Comparison of ENCODE assay signal across 8 cellular contexts in the genomic region with DNA sequence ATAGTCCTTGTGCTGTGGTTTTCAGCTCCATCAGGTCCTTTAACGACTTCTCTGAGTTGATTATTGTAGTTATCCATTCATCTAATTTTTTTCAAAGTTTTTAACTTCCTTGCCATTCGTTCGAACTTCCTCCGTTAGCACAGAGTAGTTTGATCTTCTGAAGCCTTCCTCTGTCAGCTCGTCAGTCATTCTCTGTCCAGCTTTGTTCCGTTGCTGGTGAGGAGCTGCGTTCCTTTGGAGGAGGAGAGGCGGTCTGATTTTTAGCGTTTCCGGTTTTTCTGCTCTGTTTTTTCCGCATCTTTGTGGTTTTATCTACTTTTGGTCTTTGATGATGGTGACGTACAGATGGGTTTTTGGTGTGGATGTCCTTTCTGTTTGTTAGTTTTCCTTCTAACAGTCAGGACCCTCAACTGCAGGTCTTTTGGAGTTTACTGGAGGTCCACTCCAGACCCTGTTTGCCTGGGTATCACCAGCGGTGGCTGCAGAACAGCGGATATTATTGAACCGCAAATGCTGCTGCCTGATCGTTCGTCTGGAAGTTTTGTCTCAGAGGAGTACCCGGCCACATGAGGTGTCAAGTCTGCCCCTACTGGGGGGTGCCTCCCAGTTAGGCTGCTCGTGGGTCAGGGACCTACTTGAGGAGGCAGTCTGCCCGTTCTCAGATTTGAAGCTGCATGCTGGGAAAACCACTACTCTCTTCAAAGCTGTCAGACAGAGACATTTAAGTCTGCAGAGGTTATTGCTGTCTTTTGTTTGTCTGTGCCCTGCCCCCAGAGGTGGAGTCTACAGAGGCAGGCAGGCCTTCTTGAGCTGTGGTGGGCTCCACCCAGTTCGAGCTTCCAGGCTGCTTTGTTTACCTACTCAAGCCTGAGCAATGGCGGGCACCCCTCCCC.
A peak's percentile ranks its signal among the peaks of the same experiment; 100 is the strongest.
DNase-seq lines count a peak whose midpoint lies in the region; ATAC-seq, FAIRE-seq and TF ChIP-seq lines count a peak whose summit lies in the region.
"Not testable (repeated sequence)": the region's sequence is repeated elsewhere in the genome, so short reads cannot be mapped to it uniquely, and the experiment has no call there.

No MANE protein-coding gene starts in this region.

- H3K27me3 ChIP-seq in BLaER1 treated with 17β-estradiol and CSF1 and Interleukin-3, amounts not matched to agents 10 nM and 100 nM; GM12878 (replicated peaks in 1 of 2; ENCODE audit: control insufficient read depth in 2 of 2, insufficient read depth in 2 of 2, low read length in 1 of 2); HepG2 (ENCODE audit: control insufficient read depth in 1 of 2, insufficient read depth in 2 of 2, low read length in 2 of 2): not testable (repeated sequence)

- peak overlapping the region; percentile 21 to 61 (median 47); a peak in 18 of 20 replicates for H3K4me3 ChIP-seq in BLaER1 treated with 17β-estradiol and CSF1 and Interleukin-3, amounts not matched to agents 10 nM and 100 nM
- H3K4me3 ChIP-seq in GM12878; HepG2 (replicated peaks in 1 of 3; ENCODE audit: insufficient read depth in 1 of 3, low read depth in 2 of 3, low read length in 3 of 3): not testable (repeated sequence)

- not testable (repeated sequence) for ATAC-seq in T-cell (replicated peaks in 1 of 4); activated CD4-positive, alpha-beta T cell treated with anti-CD3 and anti-CD28 coated beads for 36 hours; GM12878; HepG2

- TF ChIP-seq EP300 in GM12878 (IDR thresholded peaks at IDR 0.05; ENCODE audit: borderline replicate concordance in 1 of 2, control insufficient read depth in 1 of 2, low read depth in 2 of 2, low read length in 2 of 2); HepG2 (IDR thresholded peaks at IDR 0.05; ENCODE audit: low read depth in 2 of 2, low read length in 2 of 2); HepG2 (CRISPR knock-in tag; IDR thresholded peaks at IDR 0.05; ENCODE audit: borderline replicate concordance): not testable (repeated sequence)

- not testable (repeated sequence) for H3K9me3 Mint-ChIP-seq in T-cell; stimulated activated naive CD8-positive, alpha-beta T cell treated with anti-CD3 and anti-CD28 coated beads, Interleukin-15, Interleukin-2, amounts not matched to agents 100 ng/mL and 50 ng/mL, for 24 hours
- peaks cover 18% of the 10 kb centered on the region for H3K9me3 Mint-ChIP-seq in activated CD4-positive, alpha-beta T cell treated with anti-CD3 and anti-CD28 coated beads for 36 hours (ENCODE audit: low read depth)

- peaks cover 90 to 97% (median 95%) of the 10 kb centered on the region in 3 donors for H3K4me1 Mint-ChIP-seq in T-cell
- peaks cover 80% of the 10 kb centered on the region for H3K4me1 Mint-ChIP-seq in activated CD4-positive, alpha-beta T cell treated with anti-CD3 and anti-CD28 coated beads for 36 hours
- H3K4me1 Mint-ChIP-seq in stimulated activated naive CD8-positive, alpha-beta T cell treated with anti-CD3 and anti-CD28 coated beads, Interleukin-15, Interleukin-2, amounts not matched to agents 100 ng/mL and 50 ng/mL, for 24 hours (ENCODE audit: low read depth), result peaks cover 90% of the 10 kb centered on the region

- intact Hi-C loops in activated CD4-positive, alpha-beta T cell treated with anti-CD3 and anti-CD28 coated beads for 36 hours (cut with DNase I, micrococcal nuclease); GM12878 (cut with micrococcal nuclease; ENCODE audit: unreplicated experiment); HepG2 (cut with micrococcal nuclease; ENCODE audit: unreplicated experiment): not testable (repeated sequence)

- H4K20me1 ChIP-seq in BLaER1 treated with 17β-estradiol and CSF1 and Interleukin-3, amounts not matched to agents 10 nM and 100 nM, result peaks cover 0 to 43% (median 0%) of the 10 kb centered on the region in 11 experiments; a peak in 6 of 22 replicates
- H4K20me1 ChIP-seq in GM12878 (ENCODE audit: control insufficient read depth, insufficient read depth); HepG2 (ENCODE audit: insufficient read depth, low read length): not testable (repeated sequence)

- H3K9me3 ChIP-seq in BLaER1 treated with 17β-estradiol and CSF1 and Interleukin-3, amounts not matched to agents 10 nM and 100 nM (replicated peaks in 1 of 11), result peaks cover 18 to 80% (median 74%) of the 10 kb centered on the region in 11 experiments; a peak in 21 of 22 replicates
- peaks cover 19% of the 10 kb centered on the region for H3K9me3 ChIP-seq in GM12878 (replicated peaks; ENCODE audit: control insufficient read depth, insufficient read depth, low read length)
- H3K9me3 ChIP-seq in HepG2 (ENCODE audit: low read length), result not testable (repeated sequence)

- TF ChIP-seq RAD21 in GM12878 (IDR thresholded peaks at IDR 0.05; ENCODE audit: insufficient read depth, low read depth, low read length); HepG2 (CRISPR knock-in tag; IDR thresholded peaks at IDR 0.05): not testable (repeated sequence)

- H2AFZ ChIP-seq in GM12878 (ENCODE audit: control insufficient read depth, low read depth, low read length); HepG2 (ENCODE audit: low read length): not testable (repeated sequence)

- peaks cover 80% of the 10 kb centered on the region for H3K36me3 Mint-ChIP-seq in T-cell
- peaks cover 76% of the 10 kb centered on the region for H3K36me3 Mint-ChIP-seq in activated CD4-positive, alpha-beta T cell treated with anti-CD3 and anti-CD28 coated beads for 36 hours (ENCODE audit: low read depth)
- peaks cover 70% of the 10 kb centered on the region for H3K36me3 Mint-ChIP-seq in stimulated activated naive CD8-positive, alpha-beta T cell treated with anti-CD3 and anti-CD28 coated beads, Interleukin-15, Interleukin-2, amounts not matched to agents 100 ng/mL and 50 ng/mL, for 24 hours (ENCODE audit: low read depth)

- H3K79me2 ChIP-seq in GM12878 (ENCODE audit: control insufficient read depth, insufficient read depth, low read length), result peaks cover 43% of the 10 kb centered on the region
- H3K79me2 ChIP-seq in HepG2 (ENCODE audit: insufficient read depth, low read length), result not testable (repeated sequence)

- peak overlapping the region in 9 of 11 experiments; percentile 33 to 55 (median 47); a peak in 17 of 22 replicates for H3K27ac ChIP-seq in BLaER1 treated with 17β-estradiol and CSF1 and Interleukin-3, amounts not matched to agents 10 nM and 100 nM
- not testable (repeated sequence) for H3K27ac ChIP-seq in GM12878 (ENCODE audit: control insufficient read depth, insufficient read depth); HepG2 (ENCODE audit: extremely low read length, insufficient read depth, low read length)

- H3K27ac Mint-ChIP-seq in T-cell, result peak overlapping the region; percentile 79 to 89
- H3K27ac Mint-ChIP-seq in activated CD4-positive, alpha-beta T cell treated with anti-CD3 and anti-CD28 coated beads for 36 hours, result peak overlapping the region; percentile 85
- H3K27ac Mint-ChIP-seq in stimulated activated naive CD8-positive, alpha-beta T cell treated with anti-CD3 and anti-CD28 coated beads, Interleukin-15, Interleukin-2, amounts not matched to agents 100 ng/mL and 50 ng/mL, for 24 hours, result peak overlapping the region; percentile 87

- H3K9ac ChIP-seq in BLaER1 treated with 17β-estradiol and CSF1 and Interleukin-3, amounts not matched to agents 10 nM and 100 nM, result peak overlapping the region in 9 of 11 experiments; percentile 20 to 48 (median 35); a peak in 12 of 22 replicates
- not testable (repeated sequence) for H3K9ac ChIP-seq in GM12878 (ENCODE audit: control insufficient read depth, insufficient read depth, low read length); HepG2 (ENCODE audit: insufficient read depth, low read depth, low read length)

- WGBS in GM12878 (ENCODE audit: insufficient coverage, insufficient replicate concordance, low lambda C conversion rate, missing lambda C conversion rate), result 94% methylated on average over 22 of the region's 22 CpGs
- 96% methylated on average over 17 of the region's 22 CpGs for WGBS in HepG2 (ENCODE audit: low lambda C conversion rate)

- POLR2A ChIA-PET in T-cell (lab: Charles Lee); activated CD4-positive, alpha-beta T cell treated with anti-CD3 and anti-CD28 coated beads for 36 hours (lab: Charles Lee); HepG2 (lab: Yijun Ruan, JAX): not testable (repeated sequence)
- POLR2A ChIA-PET in GM12878 (lab: Charles Lee), result interaction anchor here (0.6 kb wide), 1 partner anchor 26 kb away, joined by 3 read pairs; no protein-coding TSS in a partner anchor

- TF ChIP-seq CTCF in GM12878 (IDR thresholded peaks at IDR 0.05 in 2 of 3, conservative IDR thresholded peaks at IDR 0.05 in 1 of 3; ENCODE audit: control insufficient read depth in 2 of 3, extremely low read depth in 1 of 3, insufficient read depth in 1 of 3, low read depth in 3 of 3, low read length in 3 of 3); HepG2 (CRISPR knock-in tag; IDR thresholded peaks at IDR 0.05): not testable (repeated sequence)

- not testable (repeated sequence) for FAIRE-seq in GM12878 (lab: Jason Lieb, UNC); HepG2 (lab: Jason Lieb, UNC)

- peaks cover 11 to 55% (median 51%) of the 10 kb centered on the region in 11 experiments for H3K36me3 ChIP-seq in BLaER1 treated with 17β-estradiol and CSF1 and Interleukin-3, amounts not matched to agents 10 nM and 100 nM
- peaks cover 1 to 20% of the 10 kb centered on the region in 2 experiments for H3K36me3 ChIP-seq in GM12878 (ENCODE audit: control insufficient read depth in 2 of 2, insufficient read depth in 2 of 2, low read length in 1 of 2)
- H3K36me3 ChIP-seq in HepG2 (replicated peaks in 1 of 2; ENCODE audit: control insufficient read depth in 1 of 2, insufficient read depth in 2 of 2, low read length in 2 of 2), result not testable (repeated sequence)

- not testable (repeated sequence) for BruUV-seq in GM12878 (replicated peaks; lab: Mats Ljungman, UMichigan); HepG2 (replicated peaks; lab: Mats Ljungman, UMichigan)

- RAD21 ChIA-PET in GM12878 (lab: Charles Lee; ENCODE audit: unreplicated experiment), result not testable (repeated sequence)

- in situ Hi-C loops in GM12878 (cut with MboI); HepG2 (cut with HindIII; ENCODE audit: extremely low pct_ligation_motif_present, low pct_unique_long_range_greater_than_20kb): not testable (repeated sequence)

- H3K4me2 ChIP-seq in BLaER1 treated with 17β-estradiol and CSF1 and Interleukin-3, amounts not matched to agents 10 nM and 100 nM, result peak overlapping the region; percentile 42 to 87 (median 53)
- H3K4me2 ChIP-seq in GM12878 (ENCODE audit: control insufficient read depth, insufficient read depth); HepG2 (ENCODE audit: low read depth, low read length): not testable (repeated sequence)

- not testable (repeated sequence) for H3K27me3 Mint-ChIP-seq in T-cell; activated CD4-positive, alpha-beta T cell treated with anti-CD3 and anti-CD28 coated beads for 36 hours; stimulated activated naive CD8-positive, alpha-beta T cell treated with anti-CD3 and anti-CD28 coated beads, Interleukin-15, Interleukin-2, amounts not matched to agents 100 ng/mL and 50 ng/mL, for 24 hours

- SMC1A ChIA-PET in GM12878 (lab: Charles Lee; ENCODE audit: uncharacterized antibody, unreplicated experiment), result not testable (repeated sequence)

- H3K4me1 ChIP-seq in BLaER1 treated with 17β-estradiol and CSF1 and Interleukin-3, amounts not matched to agents 10 nM and 100 nM, result peaks cover 0 to 13% (median 7%) of the 10 kb centered on the region in 10 experiments; a peak in 12 of 20 replicates
- H3K4me1 ChIP-seq in GM12878 (ENCODE audit: control insufficient read depth, insufficient read depth, low read length); HepG2 (ENCODE audit: insufficient read depth, low read length): not testable (repeated sequence)

- not testable (repeated sequence) for TF ChIP-seq POLR2A in GM12878 (IDR thresholded peaks at IDR 0.05; ENCODE audit: low read depth, low read length); HepG2 (IDR thresholded peaks at IDR 0.05; ENCODE audit: insufficient read depth in 1 of 2, low read depth in 2 of 2, low read length in 2 of 2)

- peak in 18 of 34 experiments; percentile 15 to 70 (median 28) for DNase-seq in T-cell
- DNase-seq in activated CD4-positive, alpha-beta T cell treated with anti-CD3 and anti-CD28 coated beads for 36 hours; GM12878 (ENCODE audit: low read depth, low spot score); HepG2 (ENCODE audit: low spot score): not testable (repeated sequence)
- DNase-seq in activated T-cell treated with anti-CD3 and anti-CD28 coated beads, Interleukin-2, amount 50 U/mL, for 1 hour, result peak; percentile 47
- DNase-seq in activated effector memory CD4-positive, alpha-beta T cell treated with anti-CD3 and anti-CD28 coated beads, Interleukin-2, amount 50 U/mL, for 16 hours, result peak; percentile 78

- peak overlapping the region; percentile 61 to 75 (median 62) for H3K4me3 Mint-ChIP-seq in T-cell
- peak overlapping the region; percentile 60 for H3K4me3 Mint-ChIP-seq in activated CD4-positive, alpha-beta T cell treated with anti-CD3 and anti-CD28 coated beads for 36 hours
- H3K4me3 Mint-ChIP-seq in stimulated activated naive CD8-positive, alpha-beta T cell treated with anti-CD3 and anti-CD28 coated beads, Interleukin-15, Interleukin-2, amounts not matched to agents 100 ng/mL and 50 ng/mL, for 24 hours, result peak overlapping the region; percentile 75

- CTCF ChIA-PET in T-cell (lab: Charles Lee), result interaction anchor here in 1 of 2 donors (0.7 kb wide), 1 partner anchor 45 kb away, joined by 3 read pairs; no protein-coding TSS in a partner anchor
- CTCF ChIA-PET in activated CD4-positive, alpha-beta T cell treated with anti-CD3 and anti-CD28 coated beads for 36 hours (lab: Charles Lee), result interaction anchor here (0.7 to 2.1 kb wide), 2 partner anchors 23 to 45 kb away, joined by 4 to 7 read pairs; no protein-coding TSS in a partner anchor
- CTCF ChIA-PET in GM12878 (lab: Yijun Ruan, JAX), result interaction anchor here (1.5 kb wide), 1 partner anchor 14 kb away, joined by 3 read pairs; no protein-coding TSS in a partner anchor
- CTCF ChIA-PET in HepG2 (lab: Yijun Ruan, JAX; ENCODE audit: low intra/inter-chr PET ratio, low total read pairs), result not testable (repeated sequence)
